Comparison of ENCODE assay signal across 8 cellular contexts in genomic region chr1:174021611-174022079, GRCh38. TPM values are rescaled to one million over a fixed set of nuclear protein-coding genes. Genes with fewer than 3 reads are reported as not detected.
DNase-seq lines count a peak whose midpoint lies in the region; ATAC-seq and TF ChIP-seq lines count a peak whose summit lies in the region.

No MANE protein-coding gene starts in this region.

- ATAC-seq in GM18867 (IDR thresholded peaks at IDR 0.05; ENCODE audit: unreplicated experiment) (peak; percentile 45), HG03095 (IDR thresholded peaks at IDR 0.05; ENCODE audit: unreplicated experiment) (peak; percentile 37), Right ventricle myocardium superior (ENCODE audit: poor library complexity) (peak; percentile 62)
- ATAC-seq in activated naive CD4-positive, alpha-beta T cell treated with anti-CD3 and anti-CD28 coated beads, Interleukin-2, amount 50 U/mL, for 72 hours = peak; percentile 27 to 36

- peak overlapping the region; percentile 95 for H3K4me3 Mint-ChIP-seq in osteocyte (ENCODE audit: unreplicated experiment)

- peaks cover 16 to 21% of the 10 kb centered on the region in 2 donors for H3K36me3 Mint-ChIP-seq in activated naive CD4-positive, alpha-beta T cell treated with anti-CD3 and anti-CD28 coated beads, Interleukin-2, amount 50 U/mL, for 72 hours
- peaks cover 3% of the 10 kb centered on the region for H3K36me3 Mint-ChIP-seq in osteocyte (ENCODE audit: unreplicated experiment)

- peaks cover 52% of the 10 kb centered on the region for H3K4me1 Mint-ChIP-seq in osteocyte (ENCODE audit: unreplicated experiment)

- H3K27ac ChIP-seq in vagina = peak overlapping the region; percentile 93

- intact Hi-C loops in Right ventricle myocardium superior (cut with DNase I) = no loop called here
- intact Hi-C loops in vagina (cut with DNase I) = no loop called here

- H3K27me3 Mint-ChIP-seq in osteocyte (ENCODE audit: unreplicated experiment) = no peaks in the 10 kb centered on the region

- peak overlapping the region; percentile 97 for H3K4me3 ChIP-seq in AG09309 (ENCODE audit: control insufficient read depth, low read depth, low read length)
- peak overlapping the region; percentile 75 to 83 for H3K4me3 ChIP-seq in vagina

- H3K4me1 ChIP-seq in vagina = peaks cover 53% of the 10 kb centered on the region

- H3K9me3 Mint-ChIP-seq in activated naive CD4-positive, alpha-beta T cell treated with anti-CD3 and anti-CD28 coated beads, Interleukin-2, amount 50 U/mL, for 72 hours = no peaks in the 10 kb centered on the region
- H3K9me3 Mint-ChIP-seq in osteocyte (ENCODE audit: unreplicated experiment) = no peaks in the 10 kb centered on the region

- TF ChIP-seq CTCF in AG09309 (IDR thresholded peaks at IDR 0.05; ENCODE audit: control insufficient read depth, insufficient read depth, low read depth, low read length, missing control alignments) = no peak
- TF ChIP-seq CTCF in osteocyte (IDR thresholded peaks at IDR 0.05) = no peak
- no peak for TF ChIP-seq CTCF in vagina (IDR thresholded peaks at IDR 0.05)

- DNase-seq in AG09309 (ENCODE audit: low read depth) (no peak), OCI-M1 (lab: John Stamatoyannopoulos, UW) (peak; percentile 80), Right ventricle myocardium superior (peak; percentile 61), osteocyte (ENCODE audit: extremely low spot score, unreplicated experiment) (peak; percentile 87), vagina (ENCODE audit: extremely low spot score in 2 of 2) (no peak)
- DNase-seq in activated naive CD4-positive, alpha-beta T cell treated with anti-CD3 and anti-CD28 coated beads, Interleukin-2, amount 50 U/mL, for 72 hours (ENCODE audit: low spot score in 2 of 2) = peak in 1 of 2 donors; percentile 62

- H3K27me3 ChIP-seq in vagina = no peaks in the 10 kb centered on the region

- H3K27ac Mint-ChIP-seq in activated naive CD4-positive, alpha-beta T cell treated with anti-CD3 and anti-CD28 coated beads, Interleukin-2, amount 50 U/mL, for 72 hours = peak overlapping the region; percentile 97 to 99
- H3K27ac Mint-ChIP-seq in osteocyte (ENCODE audit: unreplicated experiment) = peak overlapping the region; percentile 80

- TF ChIP-seq POLR2A in vagina (IDR thresholded peaks at IDR 0.05) = no peak

- H3K36me3 ChIP-seq in vagina = no peaks in the 10 kb centered on the region

- no peaks in the 10 kb centered on the region for H3K9me3 ChIP-seq in vagina

RNA-seq across cellular contexts. Expression of gene RC3H1, which starts 0.5 kb away (rescaled TPM):
- total RNA-seq in activated naive CD4-positive, alpha-beta T cell treated with anti-CD3 and anti-CD28 coated beads, Interleukin-2, amount 50 U/mL, for 72 hours = 10 to 100 TPM; 27.4 to 50.1 TPM
- 22.6 TPM for total RNA-seq in Right ventricle myocardium superior
- 32.9 and 33.6 TPM in 2 replicates for total RNA-seq in osteocyte
- 25.3 TPM for total RNA-seq in vagina

Comparison
In these comparisons a context has a peak if more than half of its experiments do, and no peak if none do; other contexts are left out.
1. DNase-seq: peak in OCI-M1 (single experiment), Right ventricle myocardium superior (single experiment) and osteocyte (single experiment); none in AG09309 (single experiment) and vagina (0 of 2).
2. Peak in every context shown above with its lines, with median percentiles within 50 percentile points of each other: ATAC-seq.